26 cellular contexts compared by ENCODE assay signal in genomic region chr1:47797555-47797954, GRCh38.
DNase-seq lines count a peak whose midpoint lies in the region; ATAC-seq, FAIRE-seq and TF ChIP-seq lines count a peak whose summit lies in the region.
"Had no signal": no experiment of that assay in that cellular context is flagged by ENCODE, and none has a peak within 500 bp of the region (broad histone marks: within the 10 kb centered on the region; RNA-seq: fewer than 3 reads in every experiment).

No MANE protein-coding gene starts in this region.

- in situ Hi-C loops in K562 (cut with MboI) = no loop called here

- no TSS peak for BruUV-seq in K562 (replicated peaks; lab: Mats Ljungman, UMichigan)

- FAIRE-seq in K562 (lab: Jason Lieb, UNC) (no peak), GM12891 (lab: Jason Lieb, UNC) (no peak)

- POLR2A ChIA-PET in SK-N-SH (lab: Yijun Ruan, JAX) (no interaction called here), K562 (lab: Yijun Ruan, JAX) (no interaction called here)

- no peak for TF ChIP-seq POLR2A in K562 (conservative IDR thresholded peaks at IDR 0.05)
- no peak for TF ChIP-seq POLR2A in GM12891 (IDR thresholded peaks at IDR 0.05; ENCODE audit: low read depth, low read length)

- H3K27ac ChIP-seq in SK-N-SH (ENCODE audit: low read depth in 2 of 2, low read length in 1 of 2) = no peak overlapping the region
- no peak overlapping the region for H3K27ac ChIP-seq in K562 (ENCODE audit: extremely low read depth, low read depth, low read length)
- H3K27ac ChIP-seq: BLaER1, body of pancreas, foreskin keratinocyte, uterus had no signal

- ATAC-seq in SK-N-SH treated with all-trans-retinoic acid at 6 μM for 48 hours = no peak
- no peak for ATAC-seq in K562
- peak; percentile 67 for ATAC-seq in sciatic nerve
- no peak for ATAC-seq in GM18861 (IDR thresholded peaks at IDR 0.05; ENCODE audit: unreplicated experiment)
- ATAC-seq: activated T-helper 17 cell treated with anti-CD3 and anti-CD28 coated beads, Interleukin-2, amount 50 U/mL, for 72 hours; body of pancreas; left colon; naive thymus-derived CD4-positive, alpha-beta T cell; stimulated activated effector memory CD8-positive, alpha-beta T cell treated with anti-CD3 and anti-CD28 coated beads, Interleukin-12 subunit alpha, Interleukin-12 subunit beta, amount 100 ng/mL, for 72 hours had no signal

- H3K4me2 ChIP-seq in SK-N-SH (no peak overlapping the region), K562 (ENCODE audit: insufficient read depth, low read length) (no peak overlapping the region)
- H3K4me2 ChIP-seq: BLaER1, smooth muscle cell had no signal

- H3K79me2 ChIP-seq in SK-N-SH (ENCODE audit: insufficient read depth) = no peaks in the 10 kb centered on the region
- no peaks in the 10 kb centered on the region for H3K79me2 ChIP-seq in K562 (ENCODE audit: control insufficient read depth, insufficient read depth, low read length)

- H3K36me3 ChIP-seq in SK-N-SH (replicated peaks in 1 of 2; ENCODE audit: control insufficient read depth in 1 of 2, insufficient read depth in 2 of 2, low read length in 1 of 2) = no peaks in the 10 kb centered on the region
- no peaks in the 10 kb centered on the region for H3K36me3 ChIP-seq in K562 (ENCODE audit: control insufficient read depth, insufficient read depth, low read length)
- H3K36me3 ChIP-seq: BLaER1, uterus had no signal

- no peak overlapping the region for H3K9ac ChIP-seq in SK-N-SH
- H3K9ac ChIP-seq in K562 (ENCODE audit: insufficient read depth in 1 of 2, low read depth in 2 of 2, low read length in 2 of 2) = no peak overlapping the region
- H3K9ac ChIP-seq: BLaER1 had no signal

- H3K4me1 ChIP-seq in SK-N-SH (ENCODE audit: control insufficient read depth in 1 of 2, insufficient read depth in 2 of 2, low read depth in 1 of 2, low read length in 1 of 2) (peaks cover 0 to 15% of the 10 kb centered on the region in 2 experiments; a peak in 1 of 4 replicates), K562 (replicated peaks in 1 of 2; ENCODE audit: control insufficient read depth in 2 of 2, insufficient read depth in 2 of 2, low read length in 2 of 2) (no peaks in the 10 kb centered on the region)
- H3K4me1 ChIP-seq: BLaER1, body of pancreas, uterus had no signal

- H3K27me3 ChIP-seq in SK-N-SH (ENCODE audit: insufficient read depth) (no peaks in the 10 kb centered on the region), K562 (ENCODE audit: control insufficient read depth in 2 of 2, insufficient read depth in 2 of 2, low read length in 2 of 2) (peaks cover 0 to 4% of the 10 kb centered on the region in 2 experiments; a peak in 1 of 5 replicates)
- H3K27me3 ChIP-seq: BLaER1, body of pancreas, foreskin keratinocyte, uterus had no signal

- no peaks in the 10 kb centered on the region for H3K9me2 ChIP-seq in SK-N-SH

- DNase-seq in SK-N-SH (no peak), NCI-H2029 treated with DMSO at 0.1 percent for 48 hours (lab: John Stamatoyannopoulos, UW) (peak; percentile 35), K562 (ENCODE audit: extremely low read depth in 1 of 4, low spot score in 3 of 4) (no peak), sciatic nerve (ENCODE audit: low spot score) (no peak), GM12891 (ENCODE audit: insufficient read length, low spot score) (no peak), NCI-H128 (lab: John Stamatoyannopoulos, UW; ENCODE audit: unreplicated experiment) (no peak)
- DNase-seq: ACHN; activated CD4-positive, alpha-beta T cell treated with anti-CD3 and anti-CD28 coated beads, Interleukin-2, amount 10 ng/mL, durations not matched to agents 7 days and 5 days; activated CD8-positive, alpha-beta memory T cell treated with anti-CD3 and anti-CD28 coated beads, Interleukin-2, amount 50 U/mL, for 48 hours; effector CD4-positive, alpha-beta T cell; foreskin keratinocyte; HFFc6; left colon; naive thymus-derived CD4-positive, alpha-beta T cell; NCI-H146; NCI-H2171 treated with DMSO at 0.1 percent for 48 hours; NCI-H774; T-helper 9 cell; uterus had no signal

- TF ChIP-seq CTCF in SK-N-SH (IDR thresholded peaks at IDR 0.05) (no peak), K562 (IDR thresholded peaks at IDR 0.05 in 2 of 3, conservative IDR thresholded peaks at IDR 0.05 in 1 of 3; ENCODE audit: insufficient read depth in 2 of 3, low read depth in 1 of 3, low read length in 3 of 3) (no peak)

- H2AFZ ChIP-seq in SK-N-SH (ENCODE audit: low read depth) (no peak overlapping the region), K562 (ENCODE audit: low read depth, low read length) (no peak overlapping the region)

- TF ChIP-seq RAD21 in SK-N-SH (IDR thresholded peaks at IDR 0.05; ENCODE audit: low read length) (no peak), K562 (CRISPR knock-in tag; conservative IDR thresholded peaks at IDR 0.05 in 1 of 2, IDR thresholded peaks at IDR 0.05 in 1 of 2) (no peak)

- 29% methylated on average over 2 of the region's 2 CpGs for WGBS in SK-N-SH (ENCODE audit: low lambda C conversion rate)
- 0% methylated on average over 2 of the region's 2 CpGs for WGBS in K562 (ENCODE audit: insufficient coverage, low coverage, missing lambda C conversion rate)

- CTCF ChIA-PET in SK-N-SH (lab: Yijun Ruan, JAX) (no interaction called here), K562 (lab: Yijun Ruan, JAX; ENCODE audit: low intra/inter-chr PET ratio) (no interaction called here)

- TF ChIP-seq EP300 in SK-N-SH (IDR thresholded peaks at IDR 0.05; ENCODE audit: borderline replicate concordance in 1 of 2, low read depth in 1 of 2, low read length in 1 of 2) = no peak
- no peak for TF ChIP-seq EP300 in K562 (IDR thresholded peaks at IDR 0.05; ENCODE audit: low read length)

- H3K9me1 ChIP-seq in K562 (ENCODE audit: control insufficient read depth, insufficient read depth, low read length) = no peaks in the 10 kb centered on the region

- H4K20me1 ChIP-seq in SK-N-SH (ENCODE audit: insufficient read depth) (no peaks in the 10 kb centered on the region), K562 (replicated peaks; ENCODE audit: control insufficient read depth, insufficient read depth, low read length) (peaks cover 3% of the 10 kb centered on the region; the same call in 1 of the 2 replicates)
- H4K20me1 ChIP-seq: BLaER1 had no signal

- H3K9me3 ChIP-seq in SK-N-SH = no peaks in the 10 kb centered on the region
- H3K9me3 ChIP-seq in K562 (replicated peaks; ENCODE audit: control insufficient read depth, insufficient read depth, low read depth, low read length) = no peaks in the 10 kb centered on the region
- H3K9me3 ChIP-seq: BLaER1, body of pancreas, uterus had no signal

- H3K4me3 ChIP-seq in SK-N-SH (ENCODE audit: low read depth in 2 of 2, low read length in 1 of 2) = no peak overlapping the region
- no peak overlapping the region for H3K4me3 ChIP-seq in K562
- H3K4me3 ChIP-seq: BLaER1, body of pancreas, smooth muscle cell, uterus had no signal

- no peaks in the 10 kb centered on the region for H3F3A ChIP-seq in SK-N-SH (replicated peaks; ENCODE audit: insufficient read depth)

- intact Hi-C loops in K562 (cut with micrococcal nuclease) (no loop called here), sciatic nerve (cut with DNase I) (no loop called here)

TF ChIP-seq in SK-N-SH treated with all-trans-retinoic acid at 6 μM for 48 hours, 23 proteins besides CTCF, POLR2A, EP300 and RAD21 (continues in another document):
- TF ChIP-seq ISL1 (CRISPR knock-in tag; IDR thresholded peaks at IDR 0.05) = peak; percentile 68

TF ChIP-seq in SK-N-SH, 30 proteins besides CTCF, POLR2A, EP300 and RAD21:
- TF ChIP-seq MEF2A (IDR thresholded peaks at IDR 0.05; ENCODE audit: borderline replicate concordance, low read depth) (no peak), RCOR1 (IDR thresholded peaks at IDR 0.05; ENCODE audit: low read length) (no peak)

TF ChIP-seq in K562, 482 proteins besides CTCF, POLR2A, EP300 and RAD21 (continues in another document):
- TF ChIP-seq RFX7 (CRISPR knock-in tag; IDR thresholded peaks at IDR 0.05) (no peak), MEIS2 (IDR thresholded peaks at IDR 0.05; ENCODE audit: partially characterized antibody) (peak; percentile 11), NFYB (IDR thresholded peaks at IDR 0.05; ENCODE audit: extremely low read depth, insufficient read length) (no peak), MIER1 (IDR thresholded peaks at IDR 0.05; ENCODE audit: low read depth) (no peak), MAFG (tag; conservative IDR thresholded peaks at IDR 0.05) (no peak), ZNF134 (CRISPR knock-in tag; conservative IDR thresholded peaks at IDR 0.05) (no peak)
- TF ChIP-seq, protein P1, sequence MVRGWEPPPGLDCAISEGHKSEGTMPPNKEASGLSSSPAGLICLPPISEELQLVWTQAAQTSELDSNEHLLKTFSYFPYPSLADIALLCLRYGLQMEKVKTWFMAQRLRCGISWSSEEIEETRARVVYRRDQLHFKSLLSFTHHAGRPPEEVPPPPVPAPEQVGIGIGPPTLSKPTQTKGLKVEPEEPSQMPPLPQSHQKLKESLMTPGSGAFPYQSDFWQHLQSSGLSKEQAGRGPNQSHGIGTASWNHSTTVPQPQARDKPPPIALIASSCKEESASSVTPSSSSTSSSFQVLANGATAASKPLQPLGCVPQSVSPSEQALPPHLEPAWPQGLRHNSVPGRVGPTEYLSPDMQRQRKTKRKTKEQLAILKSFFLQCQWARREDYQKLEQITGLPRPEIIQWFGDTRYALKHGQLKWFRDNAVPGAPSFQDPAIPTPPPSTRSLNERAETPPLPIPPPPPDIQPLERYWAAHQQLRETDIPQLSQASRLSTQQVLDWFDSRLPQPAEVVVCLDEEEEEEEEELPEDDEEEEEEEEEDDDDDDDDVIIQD (CRISPR knock-in tag; IDR thresholded peaks at IDR 0.05) = no peak

TF ChIP-seq in GM12891, 5 proteins besides CTCF, POLR2A, EP300 and RAD21:
- no peak for TF ChIP-seq POU2F2 (IDR thresholded peaks at IDR 0.05; ENCODE audit: low read depth, low read length)
- TF ChIP-seq SPI1 (IDR thresholded peaks at IDR 0.05; ENCODE audit: low read depth, low read length) = no peak
- no peak for TF ChIP-seq POLR2AphosphoS5 (IDR thresholded peaks at IDR 0.05; ENCODE audit: low read depth, low read length)
- no peak for TF ChIP-seq TAF1 (IDR thresholded peaks at IDR 0.05; ENCODE audit: low read depth, low read length)
- TF ChIP-seq PAX5 (IDR thresholded peaks at IDR 0.05; ENCODE audit: insufficient read depth, low read length, severe bottlenecking) = no peak
